Comparison of ENCODE assay signal across 1 cellular context in genomic region chr6:69650703-69651102, GRCh38.
TF ChIP-seq lines count a peak whose summit lies in the region.

No MANE protein-coding gene starts in this region.

TF ChIP-seq in H1, 55 proteins besides CTCF, POLR2A, EP300 and RAD21:
- no peak for TF ChIP-seq CBX5 (IDR thresholded peaks at IDR 0.05; ENCODE audit: low read depth, low read length)
- TF ChIP-seq SRF (IDR thresholded peaks at IDR 0.05; ENCODE audit: low read depth, low read length): peak; percentile 76
